ENCODE assay signal across 1 cellular context in the genomic region with DNA sequence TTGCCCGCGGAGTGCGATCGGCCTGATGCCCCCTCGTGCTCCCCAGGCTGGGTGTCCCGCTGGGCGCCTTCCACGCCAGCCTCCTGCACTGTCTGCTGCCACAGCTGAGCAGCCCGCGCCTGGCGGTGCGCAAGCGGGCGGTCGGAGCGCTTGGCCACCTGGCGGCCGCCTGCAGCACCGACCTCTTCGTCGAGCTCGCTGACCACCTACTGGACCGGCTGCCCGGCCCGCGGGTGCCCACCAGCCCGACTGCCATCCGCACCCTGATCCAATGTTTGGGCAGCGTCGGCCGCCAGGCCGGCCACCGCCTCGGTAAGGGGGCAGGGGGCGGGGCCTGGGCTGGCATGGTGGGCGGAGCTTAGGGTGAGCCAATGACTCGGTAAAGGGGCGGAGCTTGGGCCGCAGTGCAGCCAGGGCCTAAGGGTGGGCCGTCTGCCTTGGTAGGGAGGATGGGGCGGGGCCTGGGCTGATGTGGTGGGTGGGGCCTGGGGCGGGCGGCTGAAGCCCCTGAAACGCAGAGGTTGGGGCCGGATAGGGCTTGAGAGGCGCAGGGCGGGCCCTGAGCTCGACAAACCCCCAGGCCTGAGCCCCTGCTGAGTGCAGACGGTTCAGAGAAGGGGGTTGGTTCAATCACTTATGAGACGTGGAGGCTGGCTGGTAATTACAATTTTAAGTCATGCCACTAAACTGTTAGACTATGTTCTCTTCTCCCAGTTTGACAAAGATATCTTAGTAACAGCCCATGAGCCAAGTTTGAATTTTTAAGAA.
TF ChIP-seq lines count a peak whose summit lies in the region.

No MANE protein-coding gene starts in this region.

TF ChIP-seq in WTC11, 78 proteins besides CTCF, POLR2A, EP300 and RAD21 (continued from another document):
- TF ChIP-seq, protein P1, sequence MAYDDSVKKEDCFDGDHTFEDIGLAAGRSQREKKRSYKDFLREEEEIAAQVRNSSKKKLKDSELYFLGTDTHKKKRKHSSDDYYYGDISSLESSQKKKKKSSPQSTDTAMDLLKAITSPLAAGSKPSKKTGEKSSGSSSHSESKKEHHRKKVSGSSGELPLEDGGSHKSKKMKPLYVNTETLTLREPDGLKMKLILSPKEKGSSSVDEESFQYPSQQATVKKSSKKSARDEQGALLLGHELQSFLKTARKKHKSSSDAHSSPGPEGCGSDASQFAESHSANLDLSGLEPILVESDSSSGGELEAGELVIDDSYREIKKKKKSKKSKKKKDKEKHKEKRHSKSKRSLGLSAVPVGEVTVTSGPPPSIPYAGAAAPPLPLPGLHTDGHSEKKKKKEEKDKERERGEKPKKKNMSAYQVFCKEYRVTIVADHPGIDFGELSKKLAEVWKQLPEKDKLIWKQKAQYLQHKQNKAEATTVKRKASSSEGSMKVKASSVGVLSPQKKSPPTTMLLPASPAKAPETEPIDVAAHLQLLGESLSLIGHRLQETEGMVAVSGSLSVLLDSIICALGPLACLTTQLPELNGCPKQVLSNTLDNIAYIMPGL (CRISPR knock-in tag; IDR thresholded peaks at IDR 0.05) = peak; percentile 47; the same call in 1 of the 2 replicates
- TF ChIP-seq GABPB1 (CRISPR knock-in tag; IDR thresholded peaks at IDR 0.05) = peak; percentile 26; the same call in 1 of the 2 replicates
